ENCODE assay signal across 21 cellular contexts in the genomic region with DNA sequence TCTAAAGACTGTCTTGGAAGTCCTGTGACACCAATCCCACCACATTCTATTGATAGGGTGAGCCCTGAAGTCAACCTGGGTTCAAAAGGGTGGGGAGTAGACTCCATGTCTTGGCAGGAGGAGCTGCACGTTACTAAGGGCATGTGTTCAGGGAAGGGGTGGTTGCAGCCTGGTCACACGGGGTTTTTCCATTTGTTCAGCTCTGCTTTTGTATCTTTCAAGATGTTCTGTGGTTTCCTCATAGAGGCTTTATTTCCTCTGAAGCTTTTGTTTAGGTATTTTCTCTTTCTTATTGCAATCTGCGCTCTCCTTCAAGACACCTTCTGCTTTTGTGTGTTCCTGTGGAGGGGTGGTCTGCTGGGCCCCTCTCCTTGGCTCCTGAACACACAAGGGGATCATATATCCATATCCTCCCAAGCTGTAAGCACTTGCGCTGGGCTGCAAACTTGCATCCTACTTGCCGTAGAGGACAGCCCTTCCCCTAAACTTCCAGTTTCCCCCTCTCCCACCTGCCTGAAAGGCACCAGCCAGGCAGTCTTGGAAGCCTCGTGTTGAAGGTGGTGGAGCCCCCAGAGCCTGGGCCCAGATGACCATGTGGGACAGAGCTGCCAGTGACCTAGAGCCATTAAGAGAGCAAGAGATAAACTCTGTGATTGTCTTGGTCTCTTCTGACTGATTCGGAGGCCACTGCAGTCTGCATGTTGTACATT.
A peak's percentile ranks its signal among the peaks of the same experiment; 100 is the strongest.
DNase-seq lines count a peak whose midpoint lies in the region; ATAC-seq lines count a peak whose summit lies in the region.
"Had no signal": no experiment of that assay in that cellular context is flagged by ENCODE, and none has a peak within 500 bp of the region (broad histone marks: within the 10 kb centered on the region; RNA-seq: fewer than 3 reads in every experiment).

No MANE protein-coding gene starts in this region.

- peaks cover 12% of the 10 kb centered on the region for H3K36me3 Mint-ChIP-seq in activated naive CD8-positive, alpha-beta T cell
- H3K36me3 Mint-ChIP-seq in activated naive CD8-positive, alpha-beta T cell treated with anti-CD3 and anti-CD28 coated beads, Interleukin-2, amount 50 U/mL, for 24 hours (ENCODE audit: low read depth) = peaks cover 25% of the 10 kb centered on the region
- H3K36me3 Mint-ChIP-seq in T-helper 1 cell treated with Interleukin-12 subunit alpha and Interleukin-12 subunit beta and Interleukin-4 antibody, amounts not matched to agents 30 μg/mL and 1 μg/mL, for 36 hours (ENCODE audit: low read depth) = peaks cover 40% of the 10 kb centered on the region
- H3K36me3 Mint-ChIP-seq in activated naive CD8-positive, alpha-beta T cell treated with anti-CD3 and anti-CD28 coated beads for 36 hours = peaks cover 43% of the 10 kb centered on the region

- H3K27ac Mint-ChIP-seq in activated naive CD8-positive, alpha-beta T cell = no peak overlapping the region
- H3K27ac Mint-ChIP-seq in activated naive CD8-positive, alpha-beta T cell treated with anti-CD3 and anti-CD28 coated beads, Interleukin-2, amount 50 U/mL, for 24 hours = no peak overlapping the region
- H3K27ac Mint-ChIP-seq in T-helper 1 cell treated with Interleukin-12 subunit alpha and Interleukin-12 subunit beta and Interleukin-4 antibody, amounts not matched to agents 30 μg/mL and 1 μg/mL, for 36 hours = peak overlapping the region; percentile 77
- peak overlapping the region; percentile 73 for H3K27ac Mint-ChIP-seq in activated naive CD8-positive, alpha-beta T cell treated with anti-CD3 and anti-CD28 coated beads for 36 hours
- H3K27ac Mint-ChIP-seq: activated T-cell treated with anti-CD3 and anti-CD28 coated beads, Interleukin-2, amount 50 U/mL, for 72 hours; stimulated activated memory B cell treated with anti-CD40 and anti-IgM and Interleukin-4, amounts not matched to agents 10 μg/mL and 1 μg/mL and 100 μg/mL, for 72 hours had no signal

- ATAC-seq in activated naive CD8-positive, alpha-beta T cell treated with anti-CD3 and anti-CD28 coated beads, Interleukin-2, amount 50 U/mL, for 24 hours = no peak
- ATAC-seq in HG02840 (IDR thresholded peaks at IDR 0.05; ENCODE audit: low FRiP score, unreplicated experiment) (no peak), GM18907 (IDR thresholded peaks at IDR 0.05; ENCODE audit: unreplicated experiment) (no peak)
- ATAC-seq: activated T-cell treated with anti-CD3 and anti-CD28 coated beads, Interleukin-2, amount 50 U/mL, for 72 hours; stimulated activated memory B cell treated with anti-CD40 and anti-IgM and Interleukin-4, amounts not matched to agents 10 μg/mL and 1 μg/mL and 100 μg/mL, for 72 hours had no signal

- H3K27me3 Mint-ChIP-seq in activated naive CD8-positive, alpha-beta T cell = no peaks in the 10 kb centered on the region
- H3K27me3 Mint-ChIP-seq in activated naive CD8-positive, alpha-beta T cell treated with anti-CD3 and anti-CD28 coated beads, Interleukin-2, amount 50 U/mL, for 24 hours = no peaks in the 10 kb centered on the region
- no peaks in the 10 kb centered on the region for H3K27me3 Mint-ChIP-seq in T-helper 1 cell treated with Interleukin-12 subunit alpha and Interleukin-12 subunit beta and Interleukin-4 antibody, amounts not matched to agents 30 μg/mL and 1 μg/mL, for 36 hours (ENCODE audit: low read depth)
- no peaks in the 10 kb centered on the region for H3K27me3 Mint-ChIP-seq in activated naive CD8-positive, alpha-beta T cell treated with anti-CD3 and anti-CD28 coated beads for 36 hours
- H3K27me3 Mint-ChIP-seq: stimulated activated memory B cell treated with anti-CD40 and anti-IgM and Interleukin-4, amounts not matched to agents 10 μg/mL and 1 μg/mL and 100 μg/mL, for 72 hours had no signal

- H3K4me1 Mint-ChIP-seq in activated naive CD8-positive, alpha-beta T cell (ENCODE audit: low read depth) = peaks cover 10% of the 10 kb centered on the region
- peaks cover 16% of the 10 kb centered on the region for H3K4me1 Mint-ChIP-seq in activated naive CD8-positive, alpha-beta T cell treated with anti-CD3 and anti-CD28 coated beads, Interleukin-2, amount 50 U/mL, for 24 hours
- H3K4me1 Mint-ChIP-seq in T-helper 1 cell treated with Interleukin-12 subunit alpha and Interleukin-12 subunit beta and Interleukin-4 antibody, amounts not matched to agents 30 μg/mL and 1 μg/mL, for 36 hours (ENCODE audit: low read depth) = peaks cover 13% of the 10 kb centered on the region
- peaks cover 11% of the 10 kb centered on the region for H3K4me1 Mint-ChIP-seq in activated naive CD8-positive, alpha-beta T cell treated with anti-CD3 and anti-CD28 coated beads for 36 hours

- no peak for DNase-seq in activated naive CD8-positive, alpha-beta T cell treated with anti-CD3 and anti-CD28 coated beads, Interleukin-2, amount 50 U/mL, for 24 hours
- no peak for DNase-seq in activated naive CD8-positive, alpha-beta T cell treated with anti-CD3 and anti-CD28 coated beads for 36 hours
- DNase-seq in superior temporal gyrus (ENCODE audit: extremely low spot score) = no peak
- DNase-seq: activated CD8-positive, alpha-beta memory T cell treated with anti-CD3 and anti-CD28 coated beads for 24 hours; activated T-cell treated with anti-CD3 and anti-CD28 coated beads, Interleukin-2, amount 50 U/mL, for 72 hours; brain microvascular endothelial cell; DMS 273 treated with DMSO at 0.1 percent for 48 hours; effector CD8-positive, alpha-beta T cell; foreskin fibroblast; mesenchymal stem cell; NCI-H1417; NCI-H82; spleen; stimulated activated CD4-positive, alpha-beta T cell treated with anti-CD3 and anti-CD28 coated beads, Interleukin-2, amount 100 ng/mL, for 48 hours; WERI-Rb-1 had no signal

- peak overlapping the region; percentile 23 for H3K4me3 Mint-ChIP-seq in activated naive CD8-positive, alpha-beta T cell
- no peak overlapping the region for H3K4me3 Mint-ChIP-seq in activated naive CD8-positive, alpha-beta T cell treated with anti-CD3 and anti-CD28 coated beads, Interleukin-2, amount 50 U/mL, for 24 hours
- H3K4me3 Mint-ChIP-seq in T-helper 1 cell treated with Interleukin-12 subunit alpha and Interleukin-12 subunit beta and Interleukin-4 antibody, amounts not matched to agents 30 μg/mL and 1 μg/mL, for 36 hours = peak overlapping the region; percentile 39
- no peak overlapping the region for H3K4me3 Mint-ChIP-seq in activated naive CD8-positive, alpha-beta T cell treated with anti-CD3 and anti-CD28 coated beads for 36 hours
- H3K4me3 Mint-ChIP-seq: activated T-cell treated with anti-CD3 and anti-CD28 coated beads, Interleukin-2, amount 50 U/mL, for 72 hours; CD14-positive monocyte; stimulated activated memory B cell treated with anti-CD40 and anti-IgM and Interleukin-4, amounts not matched to agents 10 μg/mL and 1 μg/mL and 100 μg/mL, for 72 hours had no signal

- H3K9me3 Mint-ChIP-seq in activated naive CD8-positive, alpha-beta T cell (ENCODE audit: low read depth) = no peaks in the 10 kb centered on the region
- H3K9me3 Mint-ChIP-seq in activated naive CD8-positive, alpha-beta T cell treated with anti-CD3 and anti-CD28 coated beads, Interleukin-2, amount 50 U/mL, for 24 hours = peaks cover 14% of the 10 kb centered on the region
- peaks cover 22% of the 10 kb centered on the region for H3K9me3 Mint-ChIP-seq in T-helper 1 cell treated with Interleukin-12 subunit alpha and Interleukin-12 subunit beta and Interleukin-4 antibody, amounts not matched to agents 30 μg/mL and 1 μg/mL, for 36 hours
- peaks cover 23% of the 10 kb centered on the region for H3K9me3 Mint-ChIP-seq in activated naive CD8-positive, alpha-beta T cell treated with anti-CD3 and anti-CD28 coated beads for 36 hours

Comparison
In these comparisons a context has a peak if more than half of its experiments do, and no peak if none do; other contexts are left out.
1. H3K27ac Mint-ChIP-seq: peak in T-helper 1 cell treated with Interleukin-12 subunit alpha and Interleukin-12 subunit beta and Interleukin-4 antibody, amounts not matched to agents 30 μg/mL and 1 μg/mL, for 36 hours (single experiment) and activated naive CD8-positive, alpha-beta T cell treated with anti-CD3 and anti-CD28 coated beads for 36 hours (single experiment); none in activated naive CD8-positive, alpha-beta T cell (single experiment) and activated naive CD8-positive, alpha-beta T cell treated with anti-CD3 and anti-CD28 coated beads, Interleukin-2, amount 50 U/mL, for 24 hours (single experiment).
2. H3K4me3 Mint-ChIP-seq: peak in activated naive CD8-positive, alpha-beta T cell (single experiment) and T-helper 1 cell treated with Interleukin-12 subunit alpha and Interleukin-12 subunit beta and Interleukin-4 antibody, amounts not matched to agents 30 μg/mL and 1 μg/mL, for 36 hours (single experiment); none in activated naive CD8-positive, alpha-beta T cell treated with anti-CD3 and anti-CD28 coated beads, Interleukin-2, amount 50 U/mL, for 24 hours (single experiment) and activated naive CD8-positive, alpha-beta T cell treated with anti-CD3 and anti-CD28 coated beads for 36 hours (single experiment).